Comparison of ENCODE assay signal across 1 cellular context in genomic region chr10:67884313-67884841, GRCh38.
TF ChIP-seq lines count a peak whose summit lies in the region.

SIRT1 (plus strand) TSS chr10:67884656; CDS start chr10:67884722, 66 bp downstream.

TF ChIP-seq in HEK293, 187 proteins besides CTCF, POLR2A, EP300 and RAD21 (continued from another document):
- TF ChIP-seq WT1 (tag by site-specific recombination; IDR thresholded peaks at IDR 0.05) (peak; percentile 63), ZNF521 (tag by site-specific recombination; IDR thresholded peaks at IDR 0.05) (no peak), ZNF114 (tag by site-specific recombination; IDR thresholded peaks at IDR 0.05) (no peak), KLF10 (tag by site-specific recombination; IDR thresholded peaks at IDR 0.05) (peak; percentile 74; the same call in 1 of the 2 replicates), GLIS1 (tag by site-specific recombination; IDR thresholded peaks at IDR 0.05) (peak; percentile 92), ZXDB (tag by site-specific recombination; IDR thresholded peaks at IDR 0.05) (peak; percentile 87), ZNF239 (tag by site-specific recombination; IDR thresholded peaks at IDR 0.05) (no peak), ZNF335 (tag by site-specific recombination; conservative IDR thresholded peaks at IDR 0.05) (peak; percentile 94), ZNF660 (tag by site-specific recombination; IDR thresholded peaks at IDR 0.05) (0 out of 2 replicates have a peak, but pooled peaks have one; percentile 28), SCRT2 (tag by site-specific recombination; IDR thresholded peaks at IDR 0.05) (peak; percentile 99), ZNF76 (tag by site-specific recombination; IDR thresholded peaks at IDR 0.05; ENCODE audit: borderline replicate concordance, low read depth) (peak; percentile 78; the same call in 1 of the 2 replicates), ZNF341 (tag by site-specific recombination; IDR thresholded peaks at IDR 0.05; ENCODE audit: low read depth) (peak; percentile 99), ZBTB26 (tag by site-specific recombination; optimal IDR thresholded peaks at IDR 0.05) (peak; percentile 96), GLI2 (tag by site-specific recombination; IDR thresholded peaks at IDR 0.05; ENCODE audit: borderline replicate concordance, low read depth) (no peak), ZNF639 (tag by site-specific recombination; IDR thresholded peaks at IDR 0.05) (peak; percentile 51)
